Comparison of ENCODE assay signal across 1 cellular context in genomic region chr17:78263736-78264340, GRCh38.
A peak's percentile ranks its signal among the peaks of the same experiment; 100 is the strongest.
TF ChIP-seq lines count a peak whose summit lies in the region.

No MANE protein-coding gene starts in this region.

TF ChIP-seq in HepG2, 621 proteins besides CTCF, POLR2A, EP300 and RAD21:
- TF ChIP-seq, protein P1, sequence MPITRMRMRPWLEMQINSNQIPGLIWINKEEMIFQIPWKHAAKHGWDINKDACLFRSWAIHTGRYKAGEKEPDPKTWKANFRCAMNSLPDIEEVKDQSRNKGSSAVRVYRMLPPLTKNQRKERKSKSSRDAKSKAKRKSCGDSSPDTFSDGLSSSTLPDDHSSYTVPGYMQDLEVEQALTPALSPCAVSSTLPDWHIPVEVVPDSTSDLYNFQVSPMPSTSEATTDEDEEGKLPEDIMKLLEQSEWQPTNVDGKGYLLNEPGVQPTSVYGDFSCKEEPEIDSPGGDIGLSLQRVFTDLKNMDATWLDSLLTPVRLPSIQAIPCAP (CRISPR knock-in tag; IDR thresholded peaks at IDR 0.05; ENCODE audit: low read depth) = no peak
- no peak for TF ChIP-seq KAT8 (CRISPR knock-in tag; IDR thresholded peaks at IDR 0.05)
- 0 out of 2 replicates have a peak, but pooled peaks have one; percentile 8 for TF ChIP-seq ZFP82 (CRISPR knock-in tag; IDR thresholded peaks at IDR 0.05; ENCODE audit: borderline replicate concordance)
- no peak for TF ChIP-seq FOXJ3 (CRISPR knock-in tag; IDR thresholded peaks at IDR 0.05; ENCODE audit: borderline replicate concordance)
- TF ChIP-seq HNRNPL (IDR thresholded peaks at IDR 0.05; ENCODE audit: low read depth, low read length) = 0 out of 2 replicates have a peak, but pooled peaks have one; percentile 12
- peak; percentile 24; the same call in 1 of the 2 replicates for TF ChIP-seq ZNF460 (CRISPR knock-in tag; IDR thresholded peaks at IDR 0.05; ENCODE audit: borderline replicate concordance)
- TF ChIP-seq, protein P2, sequence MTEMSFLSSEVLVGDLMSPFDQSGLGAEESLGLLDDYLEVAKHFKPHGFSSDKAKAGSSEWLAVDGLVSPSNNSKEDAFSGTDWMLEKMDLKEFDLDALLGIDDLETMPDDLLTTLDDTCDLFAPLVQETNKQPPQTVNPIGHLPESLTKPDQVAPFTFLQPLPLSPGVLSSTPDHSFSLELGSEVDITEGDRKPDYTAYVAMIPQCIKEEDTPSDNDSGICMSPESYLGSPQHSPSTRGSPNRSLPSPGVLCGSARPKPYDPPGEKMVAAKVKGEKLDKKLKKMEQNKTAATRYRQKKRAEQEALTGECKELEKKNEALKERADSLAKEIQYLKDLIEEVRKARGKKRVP (CRISPR knock-in tag; IDR thresholded peaks at IDR 0.05) = no peak
- TF ChIP-seq ATF7-NPFF (CRISPR knock-in tag; IDR thresholded peaks at IDR 0.05; ENCODE audit: low read depth) = 0 out of 2 replicates have a peak, but pooled peaks have one; percentile 7
- TF ChIP-seq, protein P3, sequence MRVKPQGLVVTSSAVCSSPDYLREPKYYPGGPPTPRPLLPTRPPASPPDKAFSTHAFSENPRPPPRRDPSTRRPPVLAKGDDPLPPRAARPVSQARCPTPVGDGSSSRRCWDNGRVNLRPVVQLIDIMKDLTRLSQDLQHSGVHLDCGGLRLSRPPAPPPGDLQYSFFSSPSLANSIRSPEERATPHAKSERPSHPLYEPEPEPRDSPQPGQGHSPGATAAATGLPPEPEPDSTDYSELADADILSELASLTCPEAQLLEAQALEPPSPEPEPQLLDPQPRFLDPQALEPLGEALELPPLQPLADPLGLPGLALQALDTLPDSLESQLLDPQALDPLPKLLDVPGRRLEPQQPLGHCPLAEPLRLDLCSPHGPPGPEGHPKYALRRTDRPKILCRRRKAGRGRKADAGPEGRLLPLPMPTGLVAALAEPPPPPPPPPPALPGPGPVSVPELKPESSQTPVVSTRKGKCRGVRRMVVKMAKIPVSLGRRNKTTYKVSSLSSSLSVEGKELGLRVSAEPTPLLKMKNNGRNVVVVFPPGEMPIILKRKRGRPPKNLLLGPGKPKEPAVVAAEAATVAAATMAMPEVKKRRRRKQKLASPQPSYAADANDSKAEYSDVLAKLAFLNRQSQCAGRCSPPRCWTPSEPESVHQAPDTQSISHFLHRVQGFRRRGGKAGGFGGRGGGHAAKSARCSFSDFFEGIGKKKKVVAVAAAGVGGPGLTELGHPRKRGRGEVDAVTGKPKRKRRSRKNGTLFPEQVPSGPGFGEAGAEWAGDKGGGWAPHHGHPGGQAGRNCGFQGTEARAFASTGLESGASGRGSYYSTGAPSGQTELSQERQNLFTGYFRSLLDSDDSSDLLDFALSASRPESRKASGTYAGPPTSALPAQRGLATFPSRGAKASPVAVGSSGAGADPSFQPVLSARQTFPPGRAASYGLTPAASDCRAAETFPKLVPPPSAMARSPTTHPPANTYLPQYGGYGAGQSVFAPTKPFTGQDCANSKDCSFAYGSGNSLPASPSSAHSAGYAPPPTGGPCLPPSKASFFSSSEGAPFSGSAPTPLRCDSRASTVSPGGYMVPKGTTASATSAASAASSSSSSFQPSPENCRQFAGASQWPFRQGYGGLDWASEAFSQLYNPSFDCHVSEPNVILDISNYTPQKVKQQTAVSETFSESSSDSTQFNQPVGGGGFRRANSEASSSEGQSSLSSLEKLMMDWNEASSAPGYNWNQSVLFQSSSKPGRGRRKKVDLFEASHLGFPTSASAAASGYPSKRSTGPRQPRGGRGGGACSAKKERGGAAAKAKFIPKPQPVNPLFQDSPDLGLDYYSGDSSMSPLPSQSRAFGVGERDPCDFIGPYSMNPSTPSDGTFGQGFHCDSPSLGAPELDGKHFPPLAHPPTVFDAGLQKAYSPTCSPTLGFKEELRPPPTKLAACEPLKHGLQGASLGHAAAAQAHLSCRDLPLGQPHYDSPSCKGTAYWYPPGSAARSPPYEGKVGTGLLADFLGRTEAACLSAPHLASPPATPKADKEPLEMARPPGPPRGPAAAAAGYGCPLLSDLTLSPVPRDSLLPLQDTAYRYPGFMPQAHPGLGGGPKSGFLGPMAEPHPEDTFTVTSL (CRISPR knock-in tag; IDR thresholded peaks at IDR 0.05; ENCODE audit: borderline replicate concordance) = 0 out of 2 replicates have a peak, but pooled peaks have one; percentile 4
- peak; percentile 10; the same call in 1 of the 2 replicates for TF ChIP-seq HDAC1 (CRISPR knock-in tag; IDR thresholded peaks at IDR 0.05)
- 0 out of 2 replicates have a peak, but pooled peaks have one; percentile 9 for TF ChIP-seq ZNF333 (CRISPR knock-in tag; IDR thresholded peaks at IDR 0.05; ENCODE audit: borderline replicate concordance)
- TF ChIP-seq, protein P4, sequence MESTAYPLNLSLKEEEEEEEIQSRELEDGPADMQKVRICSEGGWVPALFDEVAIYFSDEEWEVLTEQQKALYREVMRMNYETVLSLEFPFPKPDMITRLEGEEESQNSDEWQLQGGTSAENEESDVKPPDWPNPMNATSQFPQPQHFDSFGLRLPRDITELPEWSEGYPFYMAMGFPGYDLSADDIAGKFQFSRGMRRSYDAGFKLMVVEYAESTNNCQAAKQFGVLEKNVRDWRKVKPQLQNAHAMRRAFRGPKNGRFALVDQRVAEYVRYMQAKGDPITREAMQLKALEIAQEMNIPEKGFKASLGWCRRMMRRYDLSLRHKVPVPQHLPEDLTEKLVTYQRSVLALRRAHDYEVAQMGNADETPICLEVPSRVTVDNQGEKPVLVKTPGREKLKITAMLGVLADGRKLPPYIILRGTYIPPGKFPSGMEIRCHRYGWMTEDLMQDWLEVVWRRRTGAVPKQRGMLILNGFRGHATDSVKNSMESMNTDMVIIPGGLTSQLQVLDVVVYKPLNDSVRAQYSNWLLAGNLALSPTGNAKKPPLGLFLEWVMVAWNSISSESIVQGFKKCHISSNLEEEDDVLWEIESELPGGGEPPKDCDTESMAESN (CRISPR knock-in tag; conservative IDR thresholded peaks at IDR 0.05) = 0 out of 2 replicates have a peak, but pooled peaks have one; percentile 2
- 0 out of 2 replicates have a peak, but pooled peaks have one; percentile 10 for TF ChIP-seq ARHGAP35 (CRISPR knock-in tag; IDR thresholded peaks at IDR 0.05; ENCODE audit: borderline replicate concordance)
- TF ChIP-seq, protein P5, sequence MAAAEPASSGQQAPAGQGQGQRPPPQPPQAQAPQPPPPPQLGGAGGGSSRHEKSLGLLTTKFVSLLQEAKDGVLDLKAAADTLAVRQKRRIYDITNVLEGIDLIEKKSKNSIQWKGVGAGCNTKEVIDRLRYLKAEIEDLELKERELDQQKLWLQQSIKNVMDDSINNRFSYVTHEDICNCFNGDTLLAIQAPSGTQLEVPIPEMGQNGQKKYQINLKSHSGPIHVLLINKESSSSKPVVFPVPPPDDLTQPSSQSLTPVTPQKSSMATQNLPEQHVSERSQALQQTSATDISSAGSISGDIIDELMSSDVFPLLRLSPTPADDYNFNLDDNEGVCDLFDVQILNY (CRISPR knock-in tag; conservative IDR thresholded peaks at IDR 0.05) = no peak
- no peak for TF ChIP-seq ZNF816 (CRISPR knock-in tag; IDR thresholded peaks at IDR 0.05; ENCODE audit: borderline replicate concordance)
- TF ChIP-seq ZNF512 (CRISPR knock-in tag; IDR thresholded peaks at IDR 0.05) = no peak
- no peak for TF ChIP-seq ZNF709 (CRISPR knock-in tag; IDR thresholded peaks at IDR 0.05)
- 0 out of 2 replicates have a peak, but pooled peaks have one; percentile 11 for TF ChIP-seq ZIK1 (CRISPR knock-in tag; IDR thresholded peaks at IDR 0.05; ENCODE audit: borderline replicate concordance, low read depth)
